In genomic region chr22:45171830-45172229, GRCh38 we compare ENCODE assay signal across 27 cellular contexts. TPM values are rescaled to one million over a fixed set of nuclear protein-coding genes. Genes with fewer than 3 reads are reported as not detected.
DNase-seq lines count a peak whose midpoint lies in the region; ATAC-seq and TF ChIP-seq lines count a peak whose summit lies in the region.
"Had no signal": no experiment of that assay in that cellular context is flagged by ENCODE, and none has a peak within 500 bp of the region (broad histone marks: within the 10 kb centered on the region; RNA-seq: fewer than 3 reads in every experiment).

No MANE protein-coding gene starts in this region.

- no peak for ATAC-seq in central memory CD8-positive, alpha-beta T cell (replicated peaks; ENCODE audit: extremely low read depth, poor library complexity, severe bottlenecking)
- ATAC-seq: left cardiac atrium; stimulated activated effector memory CD8-positive, alpha-beta T cell treated with anti-CD3 and anti-CD28 coated beads, Interleukin-12 subunit alpha, Interleukin-12 subunit beta, amount 100 ng/mL, for 72 hours had no signal

- TF ChIP-seq CTCF in AG04450 (IDR thresholded peaks at IDR 0.05; ENCODE audit: low read depth, low read length): 0 out of 2 replicates have a peak, but pooled peaks have one; percentile 24
- no peak for TF ChIP-seq CTCF in VCaP (conservative IDR thresholded peaks at IDR 0.05)
- no peak for TF ChIP-seq CTCF in nephron progenitor cell (IDR thresholded peaks at IDR 0.05)

- CTCF ChIA-PET in AG04450 (lab: Charles Lee): interaction anchor here (1.5 kb wide), 1 partner anchor 70 kb away, joined by 3 read pairs; no protein-coding TSS in a partner anchor

- H3K27me3 ChIP-seq in AG04450 (ENCODE audit: control insufficient read depth, insufficient read depth, low read length): no peaks in the 10 kb centered on the region
- H3K27me3 ChIP-seq: testis had no signal

- H3K27ac ChIP-seq in AG04450 (ENCODE audit: low read depth, low read length) (no peak overlapping the region), VCaP (peak overlapping the region; percentile 35)
- H3K27ac ChIP-seq: 22Rv1, epithelial cell of prostate, RWPE1, SK-N-MC, testis had no signal

- H3K4me3 Mint-ChIP-seq in T-helper 1 cell treated with Interleukin-12 subunit alpha and Interleukin-12 subunit beta and Interleukin-4 antibody, amounts not matched to agents 30 μg/mL and 1 μg/mL, for 36 hours: peak overlapping the region; percentile 40
- H3K4me3 Mint-ChIP-seq in central memory CD8-positive, alpha-beta T cell: no peak overlapping the region
- H3K4me3 Mint-ChIP-seq in nephron progenitor cell: no peak overlapping the region
- H3K4me3 Mint-ChIP-seq: memory B cell; stimulated activated effector memory CD8-positive, alpha-beta T cell treated with anti-CD3 and anti-CD28 coated beads, Interleukin-12 subunit alpha, Interleukin-12 subunit beta, amount 100 ng/mL, for 72 hours had no signal

- H3K27ac Mint-ChIP-seq in T-helper 1 cell treated with Interleukin-12 subunit alpha and Interleukin-12 subunit beta and Interleukin-4 antibody, amounts not matched to agents 30 μg/mL and 1 μg/mL, for 36 hours: peak overlapping the region; percentile 67
- peak overlapping the region; percentile 75 for H3K27ac Mint-ChIP-seq in central memory CD8-positive, alpha-beta T cell (ENCODE audit: low read depth)
- no peak overlapping the region for H3K27ac Mint-ChIP-seq in nephron progenitor cell
- H3K27ac Mint-ChIP-seq: memory B cell had no signal

- no peaks in the 10 kb centered on the region for H3K27me3 Mint-ChIP-seq in T-helper 1 cell treated with Interleukin-12 subunit alpha and Interleukin-12 subunit beta and Interleukin-4 antibody, amounts not matched to agents 30 μg/mL and 1 μg/mL, for 36 hours (ENCODE audit: low read depth)
- H3K27me3 Mint-ChIP-seq in central memory CD8-positive, alpha-beta T cell: no peaks in the 10 kb centered on the region
- H3K27me3 Mint-ChIP-seq in nephron progenitor cell (ENCODE audit: low read depth, poor library complexity): no peaks in the 10 kb centered on the region
- H3K27me3 Mint-ChIP-seq: memory B cell had no signal

- H3K36me3 Mint-ChIP-seq in T-helper 1 cell treated with Interleukin-12 subunit alpha and Interleukin-12 subunit beta and Interleukin-4 antibody, amounts not matched to agents 30 μg/mL and 1 μg/mL, for 36 hours (ENCODE audit: low read depth): peaks cover 71% of the 10 kb centered on the region
- H3K36me3 Mint-ChIP-seq in central memory CD8-positive, alpha-beta T cell (ENCODE audit: insufficient read depth): peaks cover 71% of the 10 kb centered on the region
- H3K36me3 Mint-ChIP-seq in nephron progenitor cell (ENCODE audit: low read depth): peaks cover 93% of the 10 kb centered on the region

- no peak overlapping the region for H3K4me3 ChIP-seq in AG04450 (ENCODE audit: low read depth, low read length)
- H3K4me3 ChIP-seq: SK-N-MC, testis had no signal

- H3K9me3 Mint-ChIP-seq in T-helper 1 cell treated with Interleukin-12 subunit alpha and Interleukin-12 subunit beta and Interleukin-4 antibody, amounts not matched to agents 30 μg/mL and 1 μg/mL, for 36 hours: no peaks in the 10 kb centered on the region
- H3K9me3 Mint-ChIP-seq in central memory CD8-positive, alpha-beta T cell: no peaks in the 10 kb centered on the region
- H3K9me3 Mint-ChIP-seq in nephron progenitor cell: no peaks in the 10 kb centered on the region
- H3K9me3 Mint-ChIP-seq: memory B cell; stimulated activated effector memory CD8-positive, alpha-beta T cell treated with anti-CD3 and anti-CD28 coated beads, Interleukin-12 subunit alpha, Interleukin-12 subunit beta, amount 100 ng/mL, for 72 hours had no signal

- DNase-seq in T-helper 1 cell (no peak), AG04450 (ENCODE audit: low read depth, low spot score) (no peak), 8988T (no peak), NCI-H2081 (lab: John Stamatoyannopoulos, UW) (no peak), nephron progenitor cell (no peak)
- DNase-seq in central memory CD8-positive, alpha-beta T cell (ENCODE audit: low spot score in 2 of 2): no peak
- DNase-seq: activated CD4-positive, alpha-beta T cell treated with anti-CD3 and anti-CD28 coated beads, Interleukin-2, amount 50 U/mL, for 4 hours; activated T-cell treated with anti-CD3 and anti-CD28 coated beads, Interleukin-2, amount 50 U/mL, for 1 hour; amniotic stem cell; GOT3; Kasumi-1; left cardiac atrium; NCI-H1048; NCI-H187 treated with DMSO at 0.1 percent for 48 hours; NCI-H748 treated with DMSO at 0.1 percent for 48 hours; occipital lobe; small intestine; stimulated activated CD4-positive, alpha-beta T cell treated with anti-CD3 and anti-CD28 coated beads, Interleukin-2, amount 100 ng/mL, for 24 hours; testis had no signal

- H3K4me1 Mint-ChIP-seq in T-helper 1 cell treated with Interleukin-12 subunit alpha and Interleukin-12 subunit beta and Interleukin-4 antibody, amounts not matched to agents 30 μg/mL and 1 μg/mL, for 36 hours (ENCODE audit: low read depth): peaks cover 70% of the 10 kb centered on the region
- H3K4me1 Mint-ChIP-seq in central memory CD8-positive, alpha-beta T cell: peaks cover 71% of the 10 kb centered on the region
- peaks cover 26% of the 10 kb centered on the region for H3K4me1 Mint-ChIP-seq in nephron progenitor cell

- POLR2A ChIA-PET in AG04450 (lab: Yijun Ruan, JAX): no interaction called here

- no peaks in the 10 kb centered on the region for H3K9me3 ChIP-seq in AG04450 (ENCODE audit: control insufficient read depth, insufficient read depth, low read length)
- H3K9me3 ChIP-seq: testis had no signal

RNA-seq across cellular contexts. Expression of gene NUP50, which starts 8.1 kb away (rescaled TPM):
- polyA plus RNA-seq in AG04450 (2011; rRNA removed): 13.9 and 14.2 TPM in 2 replicates
- polyA minus RNA-seq in AG04450 (2011; rRNA and poly(A)+ RNA removed): 24.5 and 24.9 TPM in 2 replicates
